18 cellular contexts compared by ENCODE assay signal in the genomic region with DNA sequence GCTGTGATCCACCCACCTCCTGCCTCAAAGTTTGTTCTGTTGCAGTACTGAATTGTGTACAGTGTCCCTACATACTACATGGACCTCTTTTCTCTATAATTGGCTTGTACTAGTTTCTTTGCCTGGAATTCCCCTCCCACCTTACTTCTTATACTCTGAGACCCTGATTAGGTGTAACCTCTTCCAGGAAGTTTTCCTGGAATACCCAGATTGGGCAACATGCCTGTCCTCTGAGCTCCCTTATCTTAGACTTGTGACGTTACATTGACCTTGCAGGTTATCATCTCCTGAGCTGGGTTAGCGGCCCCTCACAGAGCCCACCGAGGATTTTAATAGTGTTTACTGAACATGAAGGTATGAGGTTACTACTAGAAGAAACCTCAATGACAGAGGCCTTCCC.
A peak's percentile ranks its signal among the peaks of the same experiment; 100 is the strongest.
DNase-seq lines count a peak whose midpoint lies in the region; ATAC-seq, FAIRE-seq and TF ChIP-seq lines count a peak whose summit lies in the region.
"Had no signal": no experiment of that assay in that cellular context is flagged by ENCODE, and none has a peak within 500 bp of the region (broad histone marks: within the 10 kb centered on the region; RNA-seq: fewer than 3 reads in every experiment).

No MANE protein-coding gene starts in this region.

- POLR2A ChIA-PET in K562 (lab: Yijun Ruan, JAX) = no interaction called here

- H3K9me3 ChIP-seq in K562 (replicated peaks; ENCODE audit: control insufficient read depth, insufficient read depth, low read depth, low read length) (no peaks in the 10 kb centered on the region), suprapubic skin (no peaks in the 10 kb centered on the region)

- H3K4me3 ChIP-seq in ACC112 (ENCODE audit: low read depth, low read length) (no peak overlapping the region; the same call in 1 of the 2 replicates), K562 (no peak overlapping the region), suprapubic skin (no peak overlapping the region)

- DNase-seq in K562 (ENCODE audit: extremely low read depth in 1 of 4, low spot score in 3 of 4) (no peak), islet precursor cell (peak; percentile 4), suprapubic skin (ENCODE audit: low spot score in 2 of 2) (peak; percentile 14 to 18), NCI-H2107 (lab: John Stamatoyannopoulos, UW) (no peak), NCI-H510A treated with DMSO at 0.1 percent for 48 hours (lab: John Stamatoyannopoulos, UW) (no peak), NAMALWA (ENCODE audit: low spot score) (no peak), SKM-1 (lab: John Stamatoyannopoulos, UW; ENCODE audit: unreplicated experiment) (no peak)
- DNase-seq: 8988T; ACHN; C1 segment of cervical spinal cord; Calu3; CD4-positive, alpha-beta T cell; DMS 273 treated with DMSO at 0.1 percent for 48 hours; DMS79; IMR-90 had no signal

- H3K36me3 ChIP-seq in ACC112 (ENCODE audit: insufficient read depth, low read length) = no peaks in the 10 kb centered on the region
- H3K36me3 ChIP-seq in K562 (ENCODE audit: control insufficient read depth, insufficient read depth, low read length) = no peaks in the 10 kb centered on the region
- no peaks in the 10 kb centered on the region for H3K36me3 ChIP-seq in suprapubic skin

- TF ChIP-seq EP300 in K562 (IDR thresholded peaks at IDR 0.05; ENCODE audit: low read length) (no peak), suprapubic skin (IDR thresholded peaks at IDR 0.05) (no peak)

- TF ChIP-seq CTCF in K562 (IDR thresholded peaks at IDR 0.05 in 2 of 3, conservative IDR thresholded peaks at IDR 0.05 in 1 of 3; ENCODE audit: insufficient read depth in 2 of 3, low read depth in 1 of 3, low read length in 3 of 3) (no peak), suprapubic skin (IDR thresholded peaks at IDR 0.05) (no peak)

- H3K4me1 ChIP-seq in ACC112 (ENCODE audit: control insufficient read depth, insufficient read depth, low read length, unreplicated experiment) = peaks cover 35% of the 10 kb centered on the region
- peaks cover 24% of the 10 kb centered on the region in 2 experiments; a peak in 4 of 5 replicates for H3K4me1 ChIP-seq in K562 (replicated peaks in 1 of 2; ENCODE audit: control insufficient read depth in 2 of 2, insufficient read depth in 2 of 2, low read length in 2 of 2)
- H3K4me1 ChIP-seq in suprapubic skin = peaks cover 3% of the 10 kb centered on the region

- no peak overlapping the region for H3K4me2 ChIP-seq in K562 (ENCODE audit: insufficient read depth, low read length)

- no peak overlapping the region for H3K9ac ChIP-seq in K562 (ENCODE audit: insufficient read depth in 1 of 2, low read depth in 2 of 2, low read length in 2 of 2)

- no peaks in the 10 kb centered on the region for H4K20me1 ChIP-seq in K562 (replicated peaks; ENCODE audit: control insufficient read depth, insufficient read depth, low read length)

- ATAC-seq in K562 = no peak
- ATAC-seq: HCT116 had no signal

- peak overlapping the region; percentile 89; the same call in 1 of the 2 replicates for H3K27ac ChIP-seq in ACC112 (ENCODE audit: low read depth, low read length)
- no peak overlapping the region for H3K27ac ChIP-seq in K562 (ENCODE audit: extremely low read depth, low read depth, low read length)
- no peak overlapping the region for H3K27ac ChIP-seq in suprapubic skin

- TF ChIP-seq RAD21 in K562 (CRISPR knock-in tag; conservative IDR thresholded peaks at IDR 0.05 in 1 of 2, IDR thresholded peaks at IDR 0.05 in 1 of 2) = no peak

- BruUV-seq in K562 (replicated peaks; lab: Mats Ljungman, UMichigan) = no TSS peak

- WGBS in K562 (ENCODE audit: insufficient coverage, low coverage, missing lambda C conversion rate) = 10% methylated on average over 3 of the region's 3 CpGs
- 93% methylated on average over 3 of the region's 3 CpGs for WGBS in suprapubic skin

- no peak for TF ChIP-seq POLR2A in K562 (conservative IDR thresholded peaks at IDR 0.05)
- no peak for TF ChIP-seq POLR2A in suprapubic skin (IDR thresholded peaks at IDR 0.05)

- in situ Hi-C loops in K562 (cut with MboI) = no loop called here

- CTCF ChIA-PET in K562 (lab: Yijun Ruan, JAX; ENCODE audit: low intra/inter-chr PET ratio) = no interaction called here

- H2AFZ ChIP-seq in ACC112 (ENCODE audit: low read length, unreplicated experiment) (no peak overlapping the region), K562 (ENCODE audit: low read depth, low read length) (peak overlapping the region; percentile 94)

- no peak for FAIRE-seq in K562 (lab: Jason Lieb, UNC)
- FAIRE-seq: GM12891 had no signal

- H3K27me3 ChIP-seq in ACC112 (ENCODE audit: insufficient read depth, low read length) (no peaks in the 10 kb centered on the region), K562 (ENCODE audit: control insufficient read depth in 2 of 2, insufficient read depth in 2 of 2, low read length in 2 of 2) (peaks cover 0 to 11% of the 10 kb centered on the region in 2 experiments; a peak in 1 of 5 replicates), suprapubic skin (no peaks in the 10 kb centered on the region)

- peaks cover 6% of the 10 kb centered on the region for H3K9me1 ChIP-seq in K562 (ENCODE audit: control insufficient read depth, insufficient read depth, low read length)

- intact Hi-C loops in K562 (cut with micrococcal nuclease) = no loop called here

- no peaks in the 10 kb centered on the region for H3K79me2 ChIP-seq in ACC112 (ENCODE audit: control insufficient read depth, insufficient read depth, low read length, unreplicated experiment)
- H3K79me2 ChIP-seq in K562 (ENCODE audit: control insufficient read depth, insufficient read depth, low read length) = no peaks in the 10 kb centered on the region

TF ChIP-seq in K562, 482 proteins besides CTCF, POLR2A, EP300 and RAD21:
- TF ChIP-seq ZFP36 (IDR thresholded peaks at IDR 0.05; ENCODE audit: low read depth, low read length, partially characterized antibody) = peak; percentile 66
- no peak for TF ChIP-seq KDM1A (IDR thresholded peaks at IDR 0.05)
- TF ChIP-seq TAF9B (IDR thresholded peaks at IDR 0.05; ENCODE audit: partially characterized antibody) = no peak
- no peak for TF ChIP-seq ZNF324 (CRISPR knock-in tag; IDR thresholded peaks at IDR 0.05)
- no peak for TF ChIP-seq CAMTA2 (CRISPR knock-in tag; conservative IDR thresholded peaks at IDR 0.05)
- no peak for TF ChIP-seq DPF2 (IDR thresholded peaks at IDR 0.05)
- TF ChIP-seq ZNF384 (IDR thresholded peaks at IDR 0.05; ENCODE audit: low read depth, low read length) = no peak

Comparison
In these comparisons a context has a peak if more than half of its experiments do, and no peak if none do; other contexts are left out.
1. DNase-seq: peak in islet precursor cell (single experiment) and suprapubic skin (2 of 2); none in K562 (0 of 4), NCI-H2107 (single experiment), NCI-H510A treated with DMSO at 0.1 percent for 48 hours (single experiment), NAMALWA (single experiment) and SKM-1 (single experiment).